ENCODE assay signal across 9 cellular contexts in the genomic region with DNA sequence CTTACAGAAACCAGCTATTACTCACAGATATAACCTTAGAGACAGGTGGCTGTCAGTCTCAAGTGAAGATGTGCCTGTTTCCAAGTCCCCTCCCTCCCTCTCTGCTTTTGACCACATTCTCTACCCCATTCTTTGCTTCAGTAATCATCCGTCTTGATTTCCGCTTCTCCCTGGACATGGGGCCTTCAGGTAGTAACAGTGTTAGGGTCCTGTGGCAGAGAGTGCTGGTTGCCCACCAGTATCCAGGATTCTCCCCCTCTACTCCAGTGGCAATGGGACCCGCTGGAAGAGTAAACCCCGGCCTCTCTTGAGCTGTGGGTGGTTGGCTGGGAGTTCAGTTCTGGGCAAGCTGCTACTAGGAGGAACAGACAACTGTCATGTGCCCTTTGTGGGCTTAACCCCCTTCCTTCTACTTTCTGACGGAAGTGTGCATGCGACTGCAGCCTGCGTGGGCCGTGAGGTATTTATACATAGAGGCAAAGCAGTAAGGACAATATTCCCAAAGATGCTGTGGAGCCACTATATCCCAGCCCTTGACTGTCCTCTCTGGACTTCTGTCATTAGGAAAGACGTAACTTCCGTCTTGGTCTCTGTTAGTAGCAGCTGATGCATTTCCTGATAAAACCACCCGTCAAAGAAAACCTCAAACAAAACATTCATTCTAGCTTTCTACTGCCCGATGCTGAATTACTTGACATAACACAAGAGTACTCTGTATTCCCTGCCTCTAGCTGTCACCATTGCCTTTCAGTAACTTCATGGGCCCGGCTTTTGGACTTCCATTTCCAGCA. TPM values are rescaled to one million over a fixed set of nuclear protein-coding genes. Genes with fewer than 3 reads are reported as not detected.
A peak's percentile ranks its signal among the peaks of the same experiment; 100 is the strongest.
DNase-seq lines count a peak whose midpoint lies in the region; ATAC-seq, FAIRE-seq and TF ChIP-seq lines count a peak whose summit lies in the region.
"Had no signal": no experiment of that assay in that cellular context is flagged by ENCODE, and none has a peak within 500 bp of the region (broad histone marks: within the 10 kb centered on the region; RNA-seq: fewer than 3 reads in every experiment).

No MANE protein-coding gene starts in this region.

- intact Hi-C loops in pancreas (cut with DNase I) = no loop called here

- H3K36me3 ChIP-seq in GM06990 (ENCODE audit: control insufficient read depth, insufficient read depth, low read length) (no peaks in the 10 kb centered on the region; the same call in 1 of the 2 replicates), pancreas (no peaks in the 10 kb centered on the region)

- ATAC-seq in HG02588 (IDR thresholded peaks at IDR 0.05; ENCODE audit: unreplicated experiment) (peak; percentile 79), pancreas (peak in 3 of 4 donors; percentile 19 to 64 (median 58))

- no peak for FAIRE-seq in pancreas (lab: Jason Lieb, UNC)
- FAIRE-seq: astrocyte had no signal

- DNase-seq in GM06990 (ENCODE audit: extremely low read depth, insufficient read length) = peak; percentile 75
- peak; percentile 12 for DNase-seq in NOMO-1 treated with dmso at 0.1 percent for 144 hours (lab: John Stamatoyannopoulos, UW; ENCODE audit: unreplicated experiment)
- DNase-seq in activated effector memory CD4-positive, alpha-beta T cell treated with anti-CD3 and anti-CD28 coated beads, Interleukin-2, amount 50 U/mL, for 16 hours = peak; percentile 78
- DNase-seq in pancreas = peak in 1 of 6 donors; percentile 22
- DNase-seq in HuH-7.5 (ENCODE audit: low spot score) = no peak
- DNase-seq in retina = no peak
- no peak for DNase-seq in NCI-H510A (lab: John Stamatoyannopoulos, UW)

- H3K27ac ChIP-seq in pancreas = peak overlapping the region in 2 of 4 donors; percentile 9 to 37

- H3K27me3 ChIP-seq in GM06990 (replicated peaks; ENCODE audit: control insufficient read depth, insufficient read depth, low read length) (no peaks in the 10 kb centered on the region), pancreas (no peaks in the 10 kb centered on the region)

- no peak overlapping the region for H3K4me3 ChIP-seq in GM06990 (replicated peaks; ENCODE audit: low read depth, low read length)
- no peak overlapping the region for H3K4me3 ChIP-seq in pancreas

- H3K4me1 ChIP-seq in pancreas = no peaks in the 10 kb centered on the region

- WGBS in pancreas, 2 donors = 75 to 77% methylated on average over 13 of the region's 13 CpGs

- TF ChIP-seq CTCF in GM06990 (IDR thresholded peaks at IDR 0.05; ENCODE audit: insufficient read depth, low read length, poor library complexity, severe bottlenecking) = no peak
- no peak for TF ChIP-seq CTCF in pancreas (IDR thresholded peaks at IDR 0.05)

- H3K9me3 ChIP-seq in pancreas = no peaks in the 10 kb centered on the region

RNA-seq across cellular contexts. Expression of a gene that starts 17.9 kb away (rescaled TPM):
- total RNA-seq in pancreas = 1 to 10 TPM; 4.9 to 8.5 (median 8.0) TPM
- polyA plus RNA-seq in pancreas = 10 to 100 TPM in 1 of 2 donors, 1 to 10 TPM in 1; 8.7 to 14.5 TPM

Comparison
In these comparisons a context has a peak if more than half of its experiments do, and no peak if none do; other contexts are left out.
1. DNase-seq: peak in GM06990 (single experiment), NOMO-1 treated with dmso at 0.1 percent for 144 hours (single experiment) and activated effector memory CD4-positive, alpha-beta T cell treated with anti-CD3 and anti-CD28 coated beads, Interleukin-2, amount 50 U/mL, for 16 hours (single experiment); none in HuH-7.5 (single experiment), retina (single experiment) and NCI-H510A (single experiment).